In genomic region chr11:2365571-2366210, GRCh38 we compare ENCODE assay signal across 23 cellular contexts. TPM values are rescaled to one million over a fixed set of nuclear protein-coding genes. Genes with fewer than 3 reads are reported as not detected.
DNase-seq lines count a peak whose midpoint lies in the region; ATAC-seq and TF ChIP-seq lines count a peak whose summit lies in the region.
"Had no signal": no experiment of that assay in that cellular context is flagged by ENCODE, and none has a peak within 500 bp of the region (broad histone marks: within the 10 kb centered on the region; RNA-seq: fewer than 3 reads in every experiment).

No MANE protein-coding gene starts in this region.

- no peak overlapping the region for H4K8ac ChIP-seq in neuronal stem cell (ENCODE audit: low read depth, low read length)
- no peak overlapping the region for H4K8ac ChIP-seq in mesenchymal stem cell (ENCODE audit: low read length)

- TF ChIP-seq CTCF in breast epithelium (IDR thresholded peaks at IDR 0.05), result no peak
- no peak for TF ChIP-seq CTCF in mammary epithelial cell (conservative IDR thresholded peaks at IDR 0.05 in 1 of 2, IDR thresholded peaks at IDR 0.05 in 1 of 2; ENCODE audit: extremely low read depth in 1 of 2, insufficient read depth in 1 of 2, low read depth in 1 of 2, low read length in 2 of 2)
- TF ChIP-seq CTCF in thoracic aorta (IDR thresholded peaks at IDR 0.05), result no peak

- H2BK120ac ChIP-seq in neuronal stem cell (ENCODE audit: low read depth, low read length) (peak overlapping the region; percentile 54), mesenchymal stem cell (ENCODE audit: low read depth, low read length) (no peak overlapping the region)

- H3K36me3 ChIP-seq in breast epithelium (no peaks in the 10 kb centered on the region), mammary epithelial cell (ENCODE audit: insufficient read depth, low read length) (no peaks in the 10 kb centered on the region), neuronal stem cell (replicated peaks in 1 of 2; ENCODE audit: control insufficient read depth in 2 of 2, insufficient read depth in 2 of 2, low read length in 2 of 2) (no peaks in the 10 kb centered on the region), thoracic aorta (no peaks in the 10 kb centered on the region), mesenchymal stem cell (ENCODE audit: control insufficient read depth in 1 of 2, insufficient read depth in 2 of 2, low read depth in 1 of 2, low read length in 2 of 2) (peaks cover 0 to 3% of the 10 kb centered on the region in 2 experiments)
- H3K36me3 ChIP-seq: MG63, SJCRH30 had no signal

- H2AK5ac ChIP-seq in neuronal stem cell (ENCODE audit: low read depth, low read length) (peak overlapping the region; percentile 59), mesenchymal stem cell (ENCODE audit: low read length, severe bottlenecking) (no peak overlapping the region)

- H4K20me1 ChIP-seq in mammary epithelial cell (ENCODE audit: insufficient read depth, low read length), result no peaks in the 10 kb centered on the region

- H3K4ac ChIP-seq in neuronal stem cell (ENCODE audit: low read length) (no peak overlapping the region), mesenchymal stem cell (ENCODE audit: low read depth in 1 of 2, low read length in 2 of 2) (no peak overlapping the region)

- H2AFZ ChIP-seq in mammary epithelial cell (ENCODE audit: low read depth, low read length) (no peak overlapping the region), neuronal stem cell (ENCODE audit: low read length) (no peak overlapping the region), mesenchymal stem cell (ENCODE audit: low read depth, low read length) (no peak overlapping the region)

- H3K4me3 ChIP-seq in breast epithelium (peak overlapping the region in 2 of 3 donors; percentile 10 to 49), mammary epithelial cell (replicated peaks in 1 of 3; ENCODE audit: insufficient read depth in 1 of 3, low read depth in 2 of 3, low read length in 3 of 3) (no peak overlapping the region), neuronal stem cell (ENCODE audit: low read length in 2 of 2) (no peak overlapping the region), thoracic aorta (peak overlapping the region; percentile 18), mesenchymal stem cell (ENCODE audit: insufficient read depth in 1 of 2, low read depth in 1 of 2, low read length in 2 of 2) (no peak overlapping the region)
- H3K4me3 ChIP-seq: MG63, SJCRH30 had no signal

- H3K79me2 ChIP-seq in mammary epithelial cell (ENCODE audit: insufficient read depth, low read length), result no peaks in the 10 kb centered on the region

- H3K27ac ChIP-seq in breast epithelium (peak overlapping the region; percentile 68 to 77), mammary epithelial cell (ENCODE audit: insufficient read depth, low read depth, low read length) (no peak overlapping the region), caudate nucleus (ENCODE audit: low read depth, low read length) (peak overlapping the region; percentile 18), neuronal stem cell (replicated peaks; ENCODE audit: low read length) (no peak overlapping the region), thoracic aorta (no peak overlapping the region), mesenchymal stem cell (ENCODE audit: low read length, poor library complexity, severe bottlenecking) (no peak overlapping the region)
- H3K27ac ChIP-seq: SJCRH30 had no signal

- no peak for DNase-seq in breast epithelium (ENCODE audit: low spot score in 2 of 2)
- DNase-seq in mammary epithelial cell, result no peak
- DNase-seq in caudate nucleus (lab: John Stamatoyannopoulos, UW), result no peak
- DNase-seq in neuronal stem cell (ENCODE audit: low spot score), result no peak
- DNase-seq in thoracic aorta (ENCODE audit: low spot score), result no peak
- no peak for DNase-seq in germinal center (ENCODE audit: low spot score)
- no peak for DNase-seq in mesenchymal stem cell
- DNase-seq in RPMI8226, result no peak
- DNase-seq: 8988T; ACHN; CD4-positive, alpha-beta T cell; DMS53; GOT3; HCEC 1CT; IMR-90; KG1; MG63; NCI-H146; NCI-H1930; NCI-H2107; NCI-H524 treated with DMSO at 0.1 percent for 48 hours; NCI-H774; SJCRH30 had no signal

- H3K9me3 ChIP-seq in breast epithelium (no peaks in the 10 kb centered on the region), mammary epithelial cell (replicated peaks; ENCODE audit: insufficient read depth, low read length) (no peaks in the 10 kb centered on the region), neuronal stem cell (replicated peaks in 1 of 2; ENCODE audit: control insufficient read depth in 2 of 2, insufficient read depth in 1 of 2, low read depth in 1 of 2, low read length in 2 of 2) (no peaks in the 10 kb centered on the region), thoracic aorta (no peaks in the 10 kb centered on the region), mesenchymal stem cell (ENCODE audit: control insufficient read depth, low read length) (no peaks in the 10 kb centered on the region)
- H3K9me3 ChIP-seq: MG63, SJCRH30 had no signal

- no peaks in the 10 kb centered on the region for H3K4me1 ChIP-seq in breast epithelium
- no peaks in the 10 kb centered on the region for H3K4me1 ChIP-seq in mammary epithelial cell (ENCODE audit: insufficient read depth, low read length)
- H3K4me1 ChIP-seq in neuronal stem cell (ENCODE audit: control insufficient read depth in 2 of 2, insufficient read depth in 1 of 2, low read depth in 1 of 2, low read length in 2 of 2), result no peaks in the 10 kb centered on the region
- peaks cover 5 to 18% of the 10 kb centered on the region in 2 donors for H3K4me1 ChIP-seq in thoracic aorta (ENCODE audit: control insufficient read depth in 1 of 2, low read depth in 2 of 2)
- no peaks in the 10 kb centered on the region for H3K4me1 ChIP-seq in mesenchymal stem cell (ENCODE audit: control insufficient read depth, insufficient read depth, low read depth, low read length)
- H3K4me1 ChIP-seq: SJCRH30 had no signal

- no TSS peak for BruUV-seq in mammary epithelial cell (replicated peaks; lab: Mats Ljungman, UMichigan)

- H3K18ac ChIP-seq in neuronal stem cell (ENCODE audit: low read length), result peak overlapping the region; percentile 78
- no peak overlapping the region for H3K18ac ChIP-seq in mesenchymal stem cell (ENCODE audit: low read depth in 1 of 2, low read length in 2 of 2)

- H3K27me3 ChIP-seq in breast epithelium (no peaks in the 10 kb centered on the region), mammary epithelial cell (ENCODE audit: insufficient read depth, low read length) (peaks cover 2% of the 10 kb centered on the region), neuronal stem cell (ENCODE audit: control insufficient read depth in 3 of 3, insufficient read depth in 3 of 3, low read depth in 1 of 3, low read length in 3 of 3) (no peaks in the 10 kb centered on the region), thoracic aorta (replicated peaks; ENCODE audit: insufficient read depth) (no peaks in the 10 kb centered on the region), mesenchymal stem cell (ENCODE audit: control insufficient read depth in 1 of 2, insufficient read depth in 1 of 2, low read length in 2 of 2) (peaks cover 0 to 10% of the 10 kb centered on the region in 2 experiments)
- H3K27me3 ChIP-seq: MG63, SJCRH30 had no signal

- no peaks in the 10 kb centered on the region for H3K79me1 ChIP-seq in neuronal stem cell (ENCODE audit: low read depth, low read length)
- H3K79me1 ChIP-seq in mesenchymal stem cell (replicated peaks; ENCODE audit: low read length, poor library complexity, severe bottlenecking), result peaks cover 4% of the 10 kb centered on the region

- intact Hi-C loops in breast epithelium (cut with DNase I; ENCODE audit: low total_unique reads) (no loop called here), mammary epithelial cell (cut with micrococcal nuclease) (no loop called here)

- H2BK5ac ChIP-seq in neuronal stem cell (ENCODE audit: low read length) (no peak overlapping the region), mesenchymal stem cell (ENCODE audit: low read depth, low read length, poor library complexity, severe bottlenecking) (no peak overlapping the region)

- no peak overlapping the region for H3K4me2 ChIP-seq in mammary epithelial cell (ENCODE audit: insufficient read depth, low read depth, low read length)
- H3K4me2 ChIP-seq in neuronal stem cell (ENCODE audit: insufficient read depth, low read length, poor library complexity, severe bottlenecking), result no peak overlapping the region
- H3K4me2 ChIP-seq in mesenchymal stem cell (ENCODE audit: low read length, poor library complexity, severe bottlenecking), result no peak overlapping the region

- no peak for ATAC-seq in thoracic aorta (ENCODE audit: insufficient number of reproducible peaks, low FRiP score, low read depth)

- WGBS in mammary epithelial cell (ENCODE audit: low coverage, missing lambda C conversion rate), result 49% methylated on average over 14 of the region's 16 CpGs
- no CpG with 5 or more reads among the region's 16 CpGs for WGBS in neuronal stem cell (ENCODE audit: extremely low coverage in 2 of 2, insufficient read length in 2 of 2, insufficient replicate concordance in 1 of 2), 2 donors
- WGBS in mesenchymal stem cell, result 85% methylated on average over 16 of the region's 16 CpGs

- dilution Hi-C loops in mammary epithelial cell (cut with HindIII; ENCODE audit: low sequenced_read_pairs), result loop anchor here (5.0 kb wide), 3 partner anchors 47 to 98 kb away; no protein-coding TSS in a partner anchor

- no peak for TF ChIP-seq POLR2A in breast epithelium (IDR thresholded peaks at IDR 0.05)

- no peak overlapping the region for H3K9ac ChIP-seq in mammary epithelial cell (ENCODE audit: insufficient read depth, low read length)
- no peak overlapping the region for H3K9ac ChIP-seq in neuronal stem cell (ENCODE audit: low read depth, low read length, poor library complexity)
- H3K9ac ChIP-seq in mesenchymal stem cell (ENCODE audit: low read length), result no peak overlapping the region

- H4K91ac ChIP-seq in neuronal stem cell (ENCODE audit: low read depth, low read length, poor library complexity), result no peak overlapping the region
- H4K91ac ChIP-seq in mesenchymal stem cell (ENCODE audit: low read length), result no peak overlapping the region

- CTCF ChIA-PET in mammary epithelial cell (lab: Charles Lee; ENCODE audit: low non-redundant PET), result no interaction called here

- in situ Hi-C loops in mammary epithelial cell (cut with MboI; ENCODE audit: low sequenced_read_pairs in 2 of 2), result no loop called here

- H2BK12ac ChIP-seq in neuronal stem cell (ENCODE audit: low read length), result no peak overlapping the region
- H2BK12ac ChIP-seq in mesenchymal stem cell (ENCODE audit: low read length in 2 of 2), result no peak overlapping the region

- H2BK15ac ChIP-seq in neuronal stem cell (ENCODE audit: low read length), result peak overlapping the region; percentile 30
- H2BK15ac ChIP-seq in mesenchymal stem cell (ENCODE audit: low read depth, poor library complexity, severe bottlenecking), result no peak overlapping the region

- H3K14ac ChIP-seq in neuronal stem cell (ENCODE audit: low read length) (no peak overlapping the region), mesenchymal stem cell (ENCODE audit: low read length in 2 of 2) (no peak overlapping the region)

- no peak overlapping the region for H3K23ac ChIP-seq in neuronal stem cell (ENCODE audit: low read depth, low read length, poor library complexity)
- no peak overlapping the region for H3K23ac ChIP-seq in mesenchymal stem cell (ENCODE audit: low read length in 2 of 2)

RNA-seq across cellular contexts. Expression of gene CD81, which starts 11.4 kb away (rescaled TPM):
- total RNA-seq in breast epithelium (100 to 1,000 TPM; 311 to 770 (median 330) TPM), mammary epithelial cell (100 to 1,000 TPM; 184 to 302 TPM), thoracic aorta (100 to 1,000 TPM; 498 to 842 TPM)
- polyA plus RNA-seq in mammary epithelial cell, result 301 TPM
- 426 TPM for polyA minus RNA-seq in mammary epithelial cell
- polyA plus RNA-seq in neuronal stem cell (2013, experiment 1 of 2), result 200 TPM
- 195 TPM for polyA plus RNA-seq in neuronal stem cell (2013, experiment 2 of 2)
- polyA plus RNA-seq in mesenchymal stem cell (2013, experiment 1 of 2), result 422 TPM
- 433 TPM for polyA plus RNA-seq in mesenchymal stem cell (2013, experiment 2 of 2)

RNA-seq across cellular contexts. Expression of gene TSSC4, which starts 34.9 kb away (rescaled TPM):
- total RNA-seq in breast epithelium (10 to 100 TPM; 36.8 to 44.9 (median 37.2) TPM), mammary epithelial cell (10 to 100 TPM; 38.3 to 49.9 TPM), thoracic aorta (10 to 100 TPM; 31.6 to 57.9 TPM)
- polyA plus RNA-seq in mammary epithelial cell, result 23.4 TPM
- 5.9 TPM for polyA minus RNA-seq in mammary epithelial cell
- 50.8 TPM for polyA plus RNA-seq in neuronal stem cell (2013, experiment 1 of 2)
- 54.1 TPM for polyA plus RNA-seq in neuronal stem cell (2013, experiment 2 of 2)
- polyA plus RNA-seq in mesenchymal stem cell (2013, experiment 1 of 2), result 69.3 TPM
- 73.7 TPM for polyA plus RNA-seq in mesenchymal stem cell (2013, experiment 2 of 2)

Comparison
In these comparisons a context has a peak if more than half of its experiments do, and no peak if none do; other contexts are left out.
1. H3K27ac ChIP-seq: peak in breast epithelium (2 of 2) and caudate nucleus (single experiment); none in mammary epithelial cell (single experiment), neuronal stem cell (single experiment), thoracic aorta (0 of 2) and mesenchymal stem cell (single experiment).
2. H3K4me3 ChIP-seq: peak in breast epithelium (2 of 3) and thoracic aorta (single experiment); none in mammary epithelial cell (0 of 3), neuronal stem cell (0 of 2) and mesenchymal stem cell (0 of 2).